17 cellular contexts compared by ENCODE assay signal in the genomic region with DNA sequence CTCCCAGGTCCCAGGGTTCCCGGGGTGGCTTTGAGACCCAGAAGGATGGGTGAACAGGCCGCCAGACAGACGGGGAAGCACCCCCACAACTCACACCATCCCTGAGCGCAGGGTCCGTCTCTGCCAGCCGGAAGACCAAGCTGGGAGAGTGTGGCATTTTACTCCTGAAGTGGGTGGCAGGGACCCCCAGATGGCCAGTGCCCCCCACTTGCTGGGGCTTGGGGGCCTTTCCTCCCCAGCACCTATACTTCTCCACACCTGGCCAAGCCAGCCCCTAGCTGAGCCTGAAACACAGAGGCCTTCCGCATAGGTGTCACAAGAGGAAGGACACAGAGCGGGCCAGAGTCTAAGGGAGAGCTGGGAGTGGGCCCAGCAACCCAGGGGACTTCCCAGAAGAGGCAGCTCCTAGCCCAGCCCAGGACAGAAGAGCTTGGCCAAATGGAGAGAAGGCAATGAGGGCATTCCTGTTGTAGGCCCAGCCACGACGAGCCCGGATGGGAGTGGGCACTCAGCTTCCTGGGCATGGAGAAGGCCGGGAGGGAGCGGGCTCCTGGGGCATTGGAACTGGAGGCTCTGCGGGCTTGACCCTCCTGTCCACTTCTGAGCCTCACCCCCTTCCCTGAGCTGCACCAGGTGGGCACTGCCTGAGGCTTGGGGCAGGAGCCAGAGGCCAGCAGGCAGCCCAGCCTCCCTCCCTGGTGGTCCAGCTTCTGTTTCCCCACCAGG. TPM values are rescaled to one million over a fixed set of nuclear protein-coding genes. Genes with fewer than 3 reads are reported as not detected.
DNase-seq lines count a peak whose midpoint lies in the region; ATAC-seq, FAIRE-seq and TF ChIP-seq lines count a peak whose summit lies in the region.
"Had no signal": no experiment of that assay in that cellular context is flagged by ENCODE, and none has a peak within 500 bp of the region (broad histone marks: within the 10 kb centered on the region; RNA-seq: fewer than 3 reads in every experiment).

No MANE protein-coding gene starts in this region.

- no peaks in the 10 kb centered on the region for H3K9me3 Mint-ChIP-seq in activated T-helper 17 cell treated with anti-CD3 and anti-CD28 coated beads, Interleukin-2, amount 50 U/mL, for 72 hours
- H3K9me3 Mint-ChIP-seq: activated CD4-positive, alpha-beta memory T cell treated with anti-CD3 and anti-CD28 coated beads, Interleukin-2, amount 10 ng/mL, durations not matched to agents 7 days and 5 days; dendritic cell treated with granulocyte-macrophage colony-stimulating factor and Interleukin-4, amounts not matched to agents 40 ng/mL and 50 ng/mL, for 4 days; stimulated activated naive CD8-positive, alpha-beta T cell treated with anti-CD3 and anti-CD28 coated beads, Interleukin-15, Interleukin-2, amounts not matched to agents 100 ng/mL and 50 ng/mL, for 24 hours had no signal

- POLR2A ChIA-PET in A549 (lab: Yijun Ruan, JAX) (interaction anchor here (0.5 to 3.8 kb wide), 6 partner anchors 10 to 112 kb away, joined by 3 to 76 read pairs (median 6); partner anchors contain the start of genes CDCA4 and CLBA1), RWPE1 (lab: Yijun Ruan, JAX; ENCODE audit: low non-redundant PET) (interaction anchor here (0.9 to 1.4 kb wide), 2 partner anchors 11 to 46 kb away, joined by 4 to 5 read pairs; partner anchors contain the start of genes CDCA4 and CLBA1)

- ATAC-seq in A549 (no peak), Right ventricle myocardium superior (ENCODE audit: poor library complexity) (no peak)
- ATAC-seq in activated T-helper 17 cell treated with anti-CD3 and anti-CD28 coated beads, Interleukin-2, amount 50 U/mL, for 72 hours (replicated peaks), result no peak

- H3K36me3 Mint-ChIP-seq in activated T-helper 17 cell treated with anti-CD3 and anti-CD28 coated beads, Interleukin-2, amount 50 U/mL, for 72 hours (ENCODE audit: low read depth), result no peaks in the 10 kb centered on the region

- peak overlapping the region; percentile 97 for H3K4me2 ChIP-seq in A549

- no peaks in the 10 kb centered on the region for H3K9me3 ChIP-seq in A549
- H3K9me3 ChIP-seq: neutrophil had no signal

- H3K4me3 Mint-ChIP-seq in activated T-helper 17 cell treated with anti-CD3 and anti-CD28 coated beads, Interleukin-2, amount 50 U/mL, for 72 hours, result no peak overlapping the region
- H3K4me3 Mint-ChIP-seq: activated CD4-positive, alpha-beta memory T cell treated with anti-CD3 and anti-CD28 coated beads, Interleukin-2, amount 10 ng/mL, durations not matched to agents 7 days and 5 days; dendritic cell treated with granulocyte-macrophage colony-stimulating factor and Interleukin-4, amounts not matched to agents 40 ng/mL and 50 ng/mL, for 4 days; stimulated activated naive CD8-positive, alpha-beta T cell treated with anti-CD3 and anti-CD28 coated beads, Interleukin-15, Interleukin-2, amounts not matched to agents 100 ng/mL and 50 ng/mL, for 24 hours had no signal

- in situ Hi-C loops in KBM-7 (cut with MboI; ENCODE audit: low pct_unique_long_range_greater_than_20kb, low sequenced_read_pairs), result loop anchor here (10.0 kb wide), 1 partner anchor 70 kb away; no protein-coding TSS in a partner anchor

- no peak for DNase-seq in A549 (ENCODE audit: low read depth in 1 of 2, low spot score in 1 of 2)
- DNase-seq in RWPE1 (ENCODE audit: low spot score), result no peak
- peak; percentile 34 for DNase-seq in Right ventricle myocardium superior
- peak; percentile 78 for DNase-seq in posterior vena cava (ENCODE audit: low spot score)
- DNase-seq in lower leg skin (ENCODE audit: low spot score in 2 of 2), result no peak
- no peak for DNase-seq in hippocampal formation (lab: John Stamatoyannopoulos, UW)
- no peak for DNase-seq in KBM-7
- DNase-seq: activated CD4-positive, alpha-beta memory T cell treated with anti-CD3 and anti-CD28 coated beads, Interleukin-2, amount 10 ng/mL, durations not matched to agents 7 days and 5 days; COR-L47; NCI-H146; NCI-H446; small intestine had no signal

- no peak for TF ChIP-seq CTCF in A549 (IDR thresholded peaks at IDR 0.05)
- TF ChIP-seq CTCF in RWPE1 (conservative IDR thresholded peaks at IDR 0.05; ENCODE audit: low read depth), result no peak
- no peak for TF ChIP-seq CTCF in lower leg skin (IDR thresholded peaks at IDR 0.05)

- H3K27ac ChIP-seq in A549, result peak overlapping the region; percentile 97 to 99
- peak overlapping the region; percentile 100 for H3K27ac ChIP-seq in RWPE1
- H3K27ac ChIP-seq: neutrophil had no signal

- H3K4me1 ChIP-seq in A549, result peaks cover 81% of the 10 kb centered on the region

- peaks cover 5% of the 10 kb centered on the region for H3K4me1 Mint-ChIP-seq in activated T-helper 17 cell treated with anti-CD3 and anti-CD28 coated beads, Interleukin-2, amount 50 U/mL, for 72 hours

- TF ChIP-seq RAD21 in A549 (conservative IDR thresholded peaks at IDR 0.05 in 1 of 2, IDR thresholded peaks at IDR 0.05 in 1 of 2), result no peak

- H3K4me3 ChIP-seq in A549 (no peak overlapping the region; the same call in 2 of the 3 replicates), lower leg skin (ENCODE audit: low read depth, poor library complexity, severe bottlenecking) (no peak overlapping the region)

- TF ChIP-seq EP300 in A549 (IDR thresholded peaks at IDR 0.05), result no peak

- TF ChIP-seq POLR2A in A549 (IDR thresholded peaks at IDR 0.05; ENCODE audit: low read length), result no peak
- TF ChIP-seq POLR2A in lower leg skin (IDR thresholded peaks at IDR 0.05), result no peak

- WGBS in A549 (ENCODE audit: missing lambda C conversion rate), result 89% methylated on average over 10 of the region's 14 CpGs
- 88 to 94% methylated on average over 11 to 13 of the region's 14 CpGs for WGBS in lower leg skin, 2 donors

- intact Hi-C loops in Right ventricle myocardium superior (cut with DNase I) (no loop called here), posterior vena cava (cut with DNase I) (loop anchor here in 1 of 2 donors (5.0 kb wide), 1 partner anchor 47 kb away; the partner anchor contains the start of gene CDCA4), lower leg skin (cut with DNase I; ENCODE audit: low total_unique reads) (no loop called here)

- H3K27ac Mint-ChIP-seq in activated T-helper 17 cell treated with anti-CD3 and anti-CD28 coated beads, Interleukin-2, amount 50 U/mL, for 72 hours, result no peak overlapping the region
- H3K27ac Mint-ChIP-seq: activated CD4-positive, alpha-beta memory T cell treated with anti-CD3 and anti-CD28 coated beads, Interleukin-2, amount 10 ng/mL, durations not matched to agents 7 days and 5 days; dendritic cell treated with granulocyte-macrophage colony-stimulating factor and Interleukin-4, amounts not matched to agents 40 ng/mL and 50 ng/mL, for 4 days; stimulated activated naive CD8-positive, alpha-beta T cell treated with anti-CD3 and anti-CD28 coated beads, Interleukin-15, Interleukin-2, amounts not matched to agents 100 ng/mL and 50 ng/mL, for 24 hours had no signal

- CTCF ChIA-PET in A549 (lab: Yijun Ruan, JAX) (interaction anchor here (0.7 to 6.6 kb wide), 29 partner anchors 8 to 514 kb away, joined by 3 to 235 read pairs (median 11); partner anchors contain the start of genes CDCA4 and CLBA1), RWPE1 (lab: Yijun Ruan, JAX) (interaction anchor here (0.5 to 5.8 kb wide), 10 partner anchors 32 to 190 kb away, joined by 3 to 42 read pairs (median 4); no protein-coding TSS in a partner anchor)

- H3K27me3 Mint-ChIP-seq in activated T-helper 17 cell treated with anti-CD3 and anti-CD28 coated beads, Interleukin-2, amount 50 U/mL, for 72 hours, result peaks cover 13% of the 10 kb centered on the region

- FAIRE-seq in A549 (lab: Jason Lieb, UNC), result no peak
- FAIRE-seq: small intestine had no signal

RNA-seq across cellular contexts. Expression of gene AHNAK2, which starts 3.3 kb away (rescaled TPM):
- 43.7 and 56.7 TPM in 2 replicates for polyA plus RNA-seq in A549 (2011; rRNA removed)
- 9.8 and 11.7 TPM in 2 replicates for polyA plus RNA-seq in A549 (2012; cell fraction: cytosol; rRNA removed)
- 65.0 and 74.3 TPM in 2 replicates for polyA plus RNA-seq in A549 (2012; cell fraction: nucleus; rRNA removed)
- 34.4 to 46.5 TPM (median 43.3 TPM) in 3 replicates for polyA plus RNA-seq in A549 (2017; fragmentation: RNase III; extraction: RNeasy Plus Mini Kit Qiagen cat#74134 plus additional on column Dnase treatment)
- 212 and 231 TPM in 2 replicates for polyA minus RNA-seq in A549 (2011; rRNA and poly(A)+ RNA removed)
- total RNA-seq in Right ventricle myocardium superior, result 2.6 TPM
- total RNA-seq in posterior vena cava, result 100 to 1,000 TPM; 242 to 274 TPM
- total RNA-seq in lower leg skin, result 100 to 1,000 TPM; 671 to 950 (median 756) TPM
- under 1 TPM; 0.05 to 0.06 TPM for total RNA-seq in activated T-helper 17 cell treated with anti-CD3 and anti-CD28 coated beads, Interleukin-2, amount 50 U/mL, for 72 hours
- total RNA-seq: activated CD4-positive, alpha-beta memory T cell treated with anti-CD3 and anti-CD28 coated beads, Interleukin-2, amount 10 ng/mL, durations not matched to agents 7 days and 5 days had no signal

RNA-seq across cellular contexts. Expression of gene CLBA1, which starts 10.8 kb away (rescaled TPM):
- polyA plus RNA-seq in A549 (2011; rRNA removed) (11.3 and 11.5 TPM in 2 replicates), A549 (2017; fragmentation: RNase III; extraction: RNeasy Plus Mini Kit Qiagen cat#74134 plus additional on column Dnase treatment) (10.7 to 12.5 TPM (median 12.0 TPM) in 3 replicates)
- polyA plus RNA-seq in A549 (2012; cell fraction: cytosol; rRNA removed), result 7.7 and 8.6 TPM in 2 replicates
- polyA plus RNA-seq in A549 (2012; cell fraction: nucleus; rRNA removed), result 14.0 and 16.7 TPM in 2 replicates
- 8.6 and 9.5 TPM in 2 replicates for polyA minus RNA-seq in A549 (2011; rRNA and poly(A)+ RNA removed)
- total RNA-seq in Right ventricle myocardium superior (1.5 TPM), posterior vena cava (1 to 10 TPM; 4.7 to 5.6 TPM), lower leg skin (10 to 100 TPM in 1 of 4 donors, 1 to 10 TPM in 3; 2.2 to 11.7 (median 6.5) TPM)
- under 1 TPM; 0.54 to 0.85 TPM for total RNA-seq in activated T-helper 17 cell treated with anti-CD3 and anti-CD28 coated beads, Interleukin-2, amount 50 U/mL, for 72 hours

RNA-seq across cellular contexts. Expression of gene CDCA4, which starts 46.1 kb away (rescaled TPM):
- polyA plus RNA-seq in A549 (2011; rRNA removed) (19.5 and 24.2 TPM in 2 replicates), A549 (2017; fragmentation: RNase III; extraction: RNeasy Plus Mini Kit Qiagen cat#74134 plus additional on column Dnase treatment) (25.9 to 28.0 TPM (median 26.9 TPM) in 3 replicates)
- 42.8 and 52.7 TPM in 2 replicates for polyA plus RNA-seq in A549 (2012; cell fraction: cytosol; rRNA removed)
- 44.8 and 46.3 TPM in 2 replicates for polyA plus RNA-seq in A549 (2012; cell fraction: nucleus; rRNA removed)
- polyA minus RNA-seq in A549 (2011; rRNA and poly(A)+ RNA removed), result 16.6 and 20.0 TPM in 2 replicates
- total RNA-seq in Right ventricle myocardium superior (1.6 TPM), posterior vena cava (1 to 10 TPM; 4.3 to 4.8 TPM), lower leg skin (10 to 100 TPM; 39.3 to 45.7 (median 41.5) TPM)
- total RNA-seq in activated T-helper 17 cell treated with anti-CD3 and anti-CD28 coated beads, Interleukin-2, amount 50 U/mL, for 72 hours, result 10 to 100 TPM; 49.2 to 58.6 TPM

RNA-seq across cellular contexts. Expression of gene PLD4, which starts 50.1 kb away (rescaled TPM):
- polyA plus RNA-seq in A549 (2011; rRNA removed) (0.01 TPM in 2 replicates), A549 (2017; fragmentation: RNase III; extraction: RNeasy Plus Mini Kit Qiagen cat#74134 plus additional on column Dnase treatment) (0.01 TPM in 2 of 3 replicates, not detected in the other)
- polyA plus RNA-seq in A549 (2012; cell fraction: cytosol; rRNA removed), result 0.03 TPM in 1 of 2 replicates, not detected in the other
- 0.06 and 0.11 TPM in 2 replicates for polyA plus RNA-seq in A549 (2012; cell fraction: nucleus; rRNA removed)
- polyA minus RNA-seq in A549 (2011; rRNA and poly(A)+ RNA removed), result 0.17 TPM in 1 of 2 replicates, not detected in the other
- total RNA-seq in Right ventricle myocardium superior (0.13 TPM), posterior vena cava (under 1 TPM in 1 of 2 donors, not detected in 1; 0.24 TPM), lower leg skin (1 to 10 TPM in 3 of 4 donors, under 1 TPM in 1; 0.84 to 2.6 (median 1.2) TPM)
- total RNA-seq in activated T-helper 17 cell treated with anti-CD3 and anti-CD28 coated beads, Interleukin-2, amount 50 U/mL, for 72 hours, result not detected
- total RNA-seq: activated CD4-positive, alpha-beta memory T cell treated with anti-CD3 and anti-CD28 coated beads, Interleukin-2, amount 10 ng/mL, durations not matched to agents 7 days and 5 days; G401 had no signal

Comparison
In these comparisons a context has a peak if more than half of its experiments do, and no peak if none do; other contexts are left out.
1. DNase-seq: peak in Right ventricle myocardium superior (single experiment) and posterior vena cava (single experiment); none in A549 (0 of 2), RWPE1 (single experiment), lower leg skin (0 of 2), hippocampal formation (0 of 2) and KBM-7 (single experiment).
2. RNA of gene AHNAK2, which starts 3.3 kb away (total RNA-seq): 671 to 950 TPM in lower leg skin and 242 to 274 TPM in posterior vena cava; 2.6 TPM in Right ventricle myocardium superior (single experiment) and 0.05 to 0.06 TPM in activated T-helper 17 cell treated with anti-CD3 and anti-CD28 coated beads, Interleukin-2, amount 50 U/mL, for 72 hours; every median in the first group is over 10 times any median in the second.
3. RNA of gene CDCA4, which starts 46.1 kb away (total RNA-seq): 49.2 to 58.6 TPM in activated T-helper 17 cell treated with anti-CD3 and anti-CD28 coated beads, Interleukin-2, amount 50 U/mL, for 72 hours and 39.3 to 45.7 TPM in lower leg skin; 4.3 to 4.8 TPM in posterior vena cava and 1.6 TPM in Right ventricle myocardium superior (single experiment); every median in the first group is over 4 times any median in the second.